8 cellular contexts compared by ENCODE assay signal in genomic region chr1:155974208-155975165, GRCh38. TPM values are rescaled to one million over a fixed set of nuclear protein-coding genes. Genes with fewer than 3 reads are reported as not detected.
DNase-seq lines count a peak whose midpoint lies in the region; ATAC-seq and TF ChIP-seq lines count a peak whose summit lies in the region.

No MANE protein-coding gene starts in this region.

- H3K4me3 ChIP-seq in iPS-20b (ENCODE audit: low read length) (peak overlapping the region; percentile 95), suprapubic skin (peak overlapping the region; percentile 90)

- DNase-seq in activated naive CD4-positive, alpha-beta T cell treated with anti-CD3 and anti-CD28 coated beads, Interleukin-2, amount 50 U/mL, for 16 hours = no peak
- DNase-seq in activated naive CD4-positive, alpha-beta T cell treated with anti-CD3 and anti-CD28 coated beads, Interleukin-2, amount 50 U/mL, for 72 hours (ENCODE audit: low spot score in 2 of 2) = no peak
- DNase-seq in suprapubic skin (ENCODE audit: low spot score in 2 of 2) = no peak
- no peak for DNase-seq in GDM1 (lab: John Stamatoyannopoulos, UW)
- no peak for DNase-seq in SK-N-DZ (ENCODE audit: low spot score)

- peaks cover 19% of the 10 kb centered on the region; the same call in 1 of the 2 replicates for H3K36me3 ChIP-seq in iPS-20b (ENCODE audit: insufficient read depth, low read depth, low read length)
- H3K36me3 ChIP-seq in suprapubic skin = peaks cover under 1% of the 10 kb centered on the region

- 36% methylated on average over 15 of the region's 15 CpGs for WGBS in suprapubic skin

- no peak for TF ChIP-seq EP300 in suprapubic skin (IDR thresholded peaks at IDR 0.05)

- TF ChIP-seq CTCF in suprapubic skin (IDR thresholded peaks at IDR 0.05) = no peak

- H3K27me3 ChIP-seq in iPS-20b (ENCODE audit: insufficient read depth, low read length) = no peaks in the 10 kb centered on the region
- no peaks in the 10 kb centered on the region for H3K27me3 ChIP-seq in suprapubic skin

- no peaks in the 10 kb centered on the region for H3K9me3 ChIP-seq in iPS-20b (ENCODE audit: insufficient read depth, low read depth, low read length)
- H3K9me3 ChIP-seq in suprapubic skin = no peaks in the 10 kb centered on the region

- peak overlapping the region; percentile 93 for H3K4me3 Mint-ChIP-seq in activated naive CD4-positive, alpha-beta T cell treated with anti-CD3 and anti-CD28 coated beads, Interleukin-2, amount 50 U/mL, for 24 hours

- ATAC-seq in activated naive CD4-positive, alpha-beta T cell treated with anti-CD3 and anti-CD28 coated beads, Interleukin-2, amount 50 U/mL, for 72 hours = no peak
- no peak for ATAC-seq in HG02763 (IDR thresholded peaks at IDR 0.05; ENCODE audit: unreplicated experiment)

- no peak overlapping the region for H3K27ac ChIP-seq in iPS-20b (ENCODE audit: low read length)
- peak overlapping the region; percentile 45 for H3K27ac ChIP-seq in suprapubic skin

- H3K4me1 Mint-ChIP-seq in activated naive CD4-positive, alpha-beta T cell treated with anti-CD3 and anti-CD28 coated beads, Interleukin-2, amount 50 U/mL, for 24 hours = peaks cover 78% of the 10 kb centered on the region

- H3K9ac ChIP-seq in iPS-20b (ENCODE audit: low read depth, low read length) = peak overlapping the region; percentile 72

- H3K27me3 Mint-ChIP-seq in activated naive CD4-positive, alpha-beta T cell treated with anti-CD3 and anti-CD28 coated beads, Interleukin-2, amount 50 U/mL, for 24 hours = no peaks in the 10 kb centered on the region

- no peaks in the 10 kb centered on the region for H3K9me3 Mint-ChIP-seq in activated naive CD4-positive, alpha-beta T cell treated with anti-CD3 and anti-CD28 coated beads, Interleukin-2, amount 50 U/mL, for 24 hours
- H3K9me3 Mint-ChIP-seq in activated naive CD4-positive, alpha-beta T cell treated with anti-CD3 and anti-CD28 coated beads, Interleukin-2, amount 50 U/mL, for 72 hours = no peaks in the 10 kb centered on the region

- H3K27ac Mint-ChIP-seq in activated naive CD4-positive, alpha-beta T cell treated with anti-CD3 and anti-CD28 coated beads, Interleukin-2, amount 50 U/mL, for 24 hours = peak overlapping the region; percentile 92
- peak overlapping the region; percentile 89 to 93 for H3K27ac Mint-ChIP-seq in activated naive CD4-positive, alpha-beta T cell treated with anti-CD3 and anti-CD28 coated beads, Interleukin-2, amount 50 U/mL, for 72 hours

- H3K4me1 ChIP-seq in iPS-20b (ENCODE audit: insufficient read depth, low read length) (peaks cover 38% of the 10 kb centered on the region), suprapubic skin (peaks cover 84% of the 10 kb centered on the region)

- H3K36me3 Mint-ChIP-seq in activated naive CD4-positive, alpha-beta T cell treated with anti-CD3 and anti-CD28 coated beads, Interleukin-2, amount 50 U/mL, for 24 hours = peaks cover 16% of the 10 kb centered on the region
- peaks cover 47 to 54% of the 10 kb centered on the region in 2 donors for H3K36me3 Mint-ChIP-seq in activated naive CD4-positive, alpha-beta T cell treated with anti-CD3 and anti-CD28 coated beads, Interleukin-2, amount 50 U/mL, for 72 hours

- TF ChIP-seq POLR2A in suprapubic skin (IDR thresholded peaks at IDR 0.05) = no peak

RNA-seq across cellular contexts. Expression of gene ARHGEF2, which starts 3.9 kb away (rescaled TPM):
- total RNA-seq in activated naive CD4-positive, alpha-beta T cell treated with anti-CD3 and anti-CD28 coated beads, Interleukin-2, amount 50 U/mL, for 72 hours = 100 to 1,000 TPM; 131 to 238 TPM
- 10 to 100 TPM; 13.7 to 42.1 (median 20.6) TPM for total RNA-seq in suprapubic skin
- polyA plus RNA-seq in SK-N-DZ (2014; cell fraction: cytosol; rRNA removed) = 27.9 and 32.8 TPM in 2 replicates
- 34.7 and 45.4 TPM in 2 replicates for polyA plus RNA-seq in SK-N-DZ (2014; cell fraction: nucleus; rRNA removed)

RNA-seq across cellular contexts. Expression of gene RXFP4, which starts 33.0 kb away (rescaled TPM):
- not detected for total RNA-seq in activated naive CD4-positive, alpha-beta T cell treated with anti-CD3 and anti-CD28 coated beads, Interleukin-2, amount 50 U/mL, for 72 hours
- not detected for total RNA-seq in suprapubic skin
- not detected in 2 replicates for polyA plus RNA-seq in SK-N-DZ (2014; cell fraction: cytosol; rRNA removed)
- not detected in 2 replicates for polyA plus RNA-seq in SK-N-DZ (2014; cell fraction: nucleus; rRNA removed)

RNA-seq across cellular contexts. Expression of gene KHDC4, which starts 40.3 kb away (rescaled TPM):
- total RNA-seq in activated naive CD4-positive, alpha-beta T cell treated with anti-CD3 and anti-CD28 coated beads, Interleukin-2, amount 50 U/mL, for 72 hours = 100 to 1,000 TPM in 1 of 2 donors, 10 to 100 TPM in 1; 81.2 to 100 TPM
- 100 to 1,000 TPM in 1 of 4 donors, 10 to 100 TPM in 3; 33.6 to 116 (median 50.3) TPM for total RNA-seq in suprapubic skin
- 84.3 and 84.8 TPM in 2 replicates for polyA plus RNA-seq in SK-N-DZ (2014; cell fraction: cytosol; rRNA removed)
- 250 and 318 TPM in 2 replicates for polyA plus RNA-seq in SK-N-DZ (2014; cell fraction: nucleus; rRNA removed)

RNA-seq across cellular contexts. Expression of gene SSR2, which starts 46.3 kb away (rescaled TPM):
- total RNA-seq in activated naive CD4-positive, alpha-beta T cell treated with anti-CD3 and anti-CD28 coated beads, Interleukin-2, amount 50 U/mL, for 72 hours = 100 to 1,000 TPM; 178 TPM
- 100 to 1,000 TPM; 160 to 278 (median 240) TPM for total RNA-seq in suprapubic skin
- polyA plus RNA-seq in SK-N-DZ (2014; cell fraction: cytosol; rRNA removed) = 313 and 427 TPM in 2 replicates
- 175 and 241 TPM in 2 replicates for polyA plus RNA-seq in SK-N-DZ (2014; cell fraction: nucleus; rRNA removed)
